22 cellular contexts compared by ENCODE assay signal in the genomic region with DNA sequence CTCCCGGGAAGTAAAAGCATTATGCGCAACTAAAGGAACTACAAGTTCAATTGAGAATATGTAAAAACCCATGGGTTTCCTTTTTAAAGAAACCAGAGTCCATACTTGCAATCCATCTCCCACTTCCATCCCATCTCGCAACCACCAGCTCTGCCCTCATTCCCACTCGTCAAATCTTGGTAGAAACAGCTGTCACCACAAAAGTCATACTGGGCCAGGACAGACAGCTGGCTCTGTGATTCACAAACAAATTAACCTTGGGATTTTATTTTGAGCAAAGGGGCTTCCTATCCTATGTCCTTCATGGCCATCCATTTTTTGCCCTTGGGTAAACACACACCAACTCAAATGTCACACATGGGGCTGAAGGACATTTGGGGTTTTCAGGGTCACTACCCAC.
DNase-seq lines count a peak whose midpoint lies in the region; ATAC-seq and TF ChIP-seq lines count a peak whose summit lies in the region.
"Had no signal": no experiment of that assay in that cellular context is flagged by ENCODE, and none has a peak within 500 bp of the region (broad histone marks: within the 10 kb centered on the region; RNA-seq: fewer than 3 reads in every experiment).

No MANE protein-coding gene starts in this region.

- H2AFZ ChIP-seq in IMR-90 (replicated peaks; ENCODE audit: low read length, poor library complexity) (peak overlapping the region; percentile 49), trophoblast cell (ENCODE audit: insufficient read depth, low read length, poor library complexity) (no peak overlapping the region)

- no peak for ATAC-seq in IMR-90 (ENCODE audit: low read depth)
- ATAC-seq: left colon, Right ventricle myocardium inferior, T-cell had no signal

- H3K27ac ChIP-seq in IMR-90 (ENCODE audit: insufficient read depth, low read length): no peak overlapping the region
- peak overlapping the region; percentile 40 for H3K27ac ChIP-seq in SJCRH30
- no peak overlapping the region for H3K27ac ChIP-seq in trophoblast cell (ENCODE audit: low read depth, low read length)
- H3K27ac ChIP-seq: dorsolateral prefrontal cortex, heart left ventricle, uterus had no signal

- POLR2A ChIA-PET in IMR-90 (lab: Charles Lee; ENCODE audit: unreplicated experiment): no interaction called here

- WGBS in IMR-90 (ENCODE audit: extremely low coverage in 2 of 2, insufficient read length in 1 of 2), 2 experiments: no CpG with 5 or more reads among the region's 4 CpGs
- WGBS in trophoblast cell (ENCODE audit: extremely low coverage, insufficient coverage, insufficient read length): no CpG with 5 or more reads among the region's 4 CpGs

- H3K4me3 ChIP-seq in IMR-90 (ENCODE audit: insufficient read depth, low read depth, low read length): no peak overlapping the region
- H3K4me3 ChIP-seq in SJCRH30: no peak overlapping the region
- no peak overlapping the region for H3K4me3 ChIP-seq in trophoblast cell (ENCODE audit: low read depth, low read length)
- H3K4me3 ChIP-seq: dorsolateral prefrontal cortex, GM12878, HAP-1, heart left ventricle, uterus had no signal

- BruUV-seq in IMR-90 (replicated peaks; lab: Mats Ljungman, UMichigan): no TSS peak

- H2BK5ac ChIP-seq in IMR-90 (ENCODE audit: low read depth, low read length, poor library complexity, severe bottlenecking): no peak overlapping the region
- no peak overlapping the region for H2BK5ac ChIP-seq in trophoblast cell (ENCODE audit: low read depth, low read length, poor library complexity)

- H4K8ac ChIP-seq in IMR-90 (ENCODE audit: low read depth in 2 of 2, low read length in 2 of 2): no peak overlapping the region
- no peak overlapping the region for H4K8ac ChIP-seq in trophoblast cell (ENCODE audit: low read depth, low read length)

- H4K20me1 ChIP-seq in IMR-90 (ENCODE audit: insufficient read depth, low read length): no peaks in the 10 kb centered on the region

- TF ChIP-seq POLR2A in IMR-90 (IDR thresholded peaks at IDR 0.05; ENCODE audit: low read depth, low read length): no peak

- no peak overlapping the region for H3K9ac ChIP-seq in IMR-90 (ENCODE audit: low read depth, low read length)
- H3K9ac ChIP-seq in trophoblast cell (ENCODE audit: low read length): no peak overlapping the region

- intact Hi-C loops in IMR-90 (cut with micrococcal nuclease): loop anchor here (1.0 to 5.0 kb wide), 6 partner anchors 572 to 1717 kb away; no protein-coding TSS in a partner anchor

- no peak overlapping the region for H3K23ac ChIP-seq in IMR-90 (ENCODE audit: low read depth, low read length)
- no peak overlapping the region for H3K23ac ChIP-seq in trophoblast cell (ENCODE audit: low read length)

- in situ Hi-C loops in IMR-90 (cut with MboI; ENCODE audit: low sequenced_read_pairs): loop anchor here (10.0 kb wide), 1 partner anchor 1024 kb away; no protein-coding TSS in a partner anchor

- H2BK15ac ChIP-seq in IMR-90 (ENCODE audit: low read depth, low read length): peak overlapping the region; percentile 47; the same call in 1 of the 3 replicates

- H3K4ac ChIP-seq in IMR-90 (ENCODE audit: low read depth, low read length) (peak overlapping the region; percentile 64; the same call in 1 of the 2 replicates), trophoblast cell (ENCODE audit: low read depth, low read length) (no peak overlapping the region)

- H3K56ac ChIP-seq in IMR-90 (ENCODE audit: extremely low read depth, insufficient read depth, low read length): no peak overlapping the region

- H3K27me3 ChIP-seq in IMR-90 (ENCODE audit: control insufficient read depth, insufficient read depth, low read length): peaks cover 1% of the 10 kb centered on the region; the same call in 1 of the 2 replicates
- H3K27me3 ChIP-seq in SJCRH30: no peaks in the 10 kb centered on the region
- no peaks in the 10 kb centered on the region for H3K27me3 ChIP-seq in trophoblast cell (ENCODE audit: insufficient read depth, low read length)
- H3K27me3 ChIP-seq: uterus had no signal

- no peaks in the 10 kb centered on the region; the same call in 1 of the 2 replicates for H3K4me1 ChIP-seq in IMR-90 (ENCODE audit: control insufficient read depth, insufficient read depth, low read length)
- H3K4me1 ChIP-seq in SJCRH30: peaks cover 10% of the 10 kb centered on the region
- no peaks in the 10 kb centered on the region for H3K4me1 ChIP-seq in trophoblast cell (ENCODE audit: control insufficient read depth in 1 of 2, insufficient read depth in 2 of 2, low read length in 2 of 2)
- H3K4me1 ChIP-seq: HAP-1, uterus had no signal

- no peaks in the 10 kb centered on the region for H3K36me3 ChIP-seq in IMR-90 (ENCODE audit: control insufficient read depth, insufficient read depth, low read length)
- H3K36me3 ChIP-seq in SJCRH30: no peaks in the 10 kb centered on the region
- no peaks in the 10 kb centered on the region for H3K36me3 ChIP-seq in trophoblast cell (ENCODE audit: control insufficient read depth in 1 of 2, insufficient read depth in 2 of 2, low read length in 2 of 2)
- H3K36me3 ChIP-seq: HAP-1, heart left ventricle, uterus had no signal

- H2BK12ac ChIP-seq in trophoblast cell (ENCODE audit: low read length): peak overlapping the region; percentile 22

- CTCF ChIA-PET in IMR-90 (lab: Yijun Ruan, JAX): interaction anchor here (0.5 to 1.1 kb wide), 12 partner anchors 9 to 1236 kb away, joined by 3 to 7 read pairs (median 3); no protein-coding TSS in a partner anchor

- H4K12ac ChIP-seq in trophoblast cell (ENCODE audit: low read depth, low read length): no peak overlapping the region

- no peaks in the 10 kb centered on the region for H3K79me1 ChIP-seq in IMR-90 (ENCODE audit: low read depth in 1 of 2, low read length in 2 of 2)
- no peaks in the 10 kb centered on the region for H3K79me1 ChIP-seq in trophoblast cell (ENCODE audit: low read length)

- no peak for TF ChIP-seq CTCF in IMR-90 (conservative IDR thresholded peaks at IDR 0.05; ENCODE audit: low read depth, low read length)

- H4K5ac ChIP-seq in IMR-90 (ENCODE audit: low read depth, low read length): no peak overlapping the region

- DNase-seq in NCI-H524 (lab: John Stamatoyannopoulos, UW) (peak; percentile 30 to 66), NCI-H524 treated with DMSO at 0.1 percent for 48 hours (lab: John Stamatoyannopoulos, UW) (no peak), IMR-90 (no peak), SJCRH30 (peak; percentile 46 to 72), trophoblast cell (no peak), NCI-H1048 (lab: John Stamatoyannopoulos, UW) (no peak), putamen (ENCODE audit: low spot score) (no peak), NCI-H1417 (lab: John Stamatoyannopoulos, UW) (no peak)
- DNase-seq: activated CD4-positive, alpha-beta T cell treated with anti-CD3 and anti-CD28 coated beads, Interleukin-2, amount 50 U/mL, for 48 hours; activated CD8-positive, alpha-beta memory T cell treated with anti-CD3 and anti-CD28 coated beads, Interleukin-2, amount 50 U/mL, for 48 hours; activated naive CD8-positive, alpha-beta T cell treated with anti-CD3 and anti-CD28 coated beads, Interleukin-2, amount 10 ng/mL, durations not matched to agents 7 days and 5 days; left colon; naive B cell; stimulated activated CD4-positive, alpha-beta T cell treated with anti-CD3 and anti-CD28 coated beads, Interleukin-4, amount 100 ng/mL, for 24 hours; stimulated activated naive CD4-positive, alpha-beta T cell; T-cell; uterus had no signal

- peak overlapping the region; percentile 23 for H2AK9ac ChIP-seq in IMR-90 (replicated peaks; ENCODE audit: low read depth, low read length, poor library complexity)

- dilution Hi-C loops in IMR-90 (cut with HindIII; ENCODE audit: low sequenced_read_pairs, unreplicated experiment): no loop called here

- no peaks in the 10 kb centered on the region for H3K9me1 ChIP-seq in IMR-90 (ENCODE audit: insufficient read depth, low read length)

- peak overlapping the region; percentile 68 for H2BK120ac ChIP-seq in IMR-90 (ENCODE audit: low read depth, low read length)
- no peak overlapping the region for H2BK120ac ChIP-seq in trophoblast cell (ENCODE audit: insufficient read depth, low read length, poor library complexity)

- 0 out of 2 replicates have a peak overlapping the region, but pooled peaks have one; percentile 31 for H2BK20ac ChIP-seq in IMR-90 (ENCODE audit: low read depth, low read length)

- TF ChIP-seq RAD21 in IMR-90 (IDR thresholded peaks at IDR 0.05; ENCODE audit: low read length): no peak

- H3K4me2 ChIP-seq in IMR-90 (ENCODE audit: low read depth, low read length): no peak overlapping the region
- H3K4me2 ChIP-seq in trophoblast cell (ENCODE audit: low read length): no peak overlapping the region

- peak overlapping the region; percentile 60; the same call in 1 of the 2 replicates for H2AK5ac ChIP-seq in IMR-90 (ENCODE audit: low read depth, low read length)
- no peak overlapping the region for H2AK5ac ChIP-seq in trophoblast cell (ENCODE audit: low read length)

- no peak overlapping the region for H3K18ac ChIP-seq in IMR-90 (ENCODE audit: low read depth, low read length)
- no peak overlapping the region for H3K18ac ChIP-seq in trophoblast cell (ENCODE audit: low read length)

- H3K79me2 ChIP-seq in trophoblast cell (ENCODE audit: control insufficient read depth, insufficient read depth, low read length, poor library complexity): no peaks in the 10 kb centered on the region

- H4K91ac ChIP-seq in IMR-90 (ENCODE audit: insufficient read depth, low read depth, low read length) (no peak overlapping the region; the same call in 1 of the 2 replicates), trophoblast cell (ENCODE audit: low read depth, low read length) (peak overlapping the region; percentile 24)

- H3K9me3 ChIP-seq in IMR-90 (ENCODE audit: control insufficient read depth, insufficient read depth, low read length) (no peaks in the 10 kb centered on the region), SJCRH30 (replicated peaks) (no peaks in the 10 kb centered on the region), trophoblast cell (ENCODE audit: insufficient read depth, low read depth, low read length) (no peaks in the 10 kb centered on the region)
- H3K9me3 ChIP-seq: HAP-1, heart left ventricle, uterus had no signal

- H3K14ac ChIP-seq in IMR-90 (replicated peaks; ENCODE audit: low read depth, low read length) (no peak overlapping the region), trophoblast cell (ENCODE audit: low read length) (no peak overlapping the region)

TF ChIP-seq in IMR-90, 13 proteins besides CTCF, POLR2A, EP300 and RAD21 (continues in another document):
- TF ChIP-seq BHLHE40 (IDR thresholded peaks at IDR 0.05; ENCODE audit: low read depth, low read length) (no peak), SMC3 (IDR thresholded peaks at IDR 0.05; ENCODE audit: low read depth, low read length) (no peak), MAFK (IDR thresholded peaks at IDR 0.05; ENCODE audit: low read depth, low read length) (no peak), FOS (IDR thresholded peaks at IDR 0.05; ENCODE audit: low read depth, low read length) (no peak)

Comparison
In these comparisons a context has a peak if more than half of its experiments do, and no peak if none do; other contexts are left out.
1. DNase-seq: peak in NCI-H524 (2 of 2) and SJCRH30 (2 of 2); none in NCI-H524 treated with DMSO at 0.1 percent for 48 hours (single experiment), IMR-90 (single experiment), trophoblast cell (0 of 2), NCI-H1048 (single experiment), putamen (single experiment) and NCI-H1417 (0 of 3).